8 cellular contexts compared by ENCODE assay signal in genomic region chr5:56050566-56051292, GRCh38. TPM values are rescaled to one million over a fixed set of nuclear protein-coding genes. Genes with fewer than 3 reads are reported as not detected.
DNase-seq lines count a peak whose midpoint lies in the region; ATAC-seq and TF ChIP-seq lines count a peak whose summit lies in the region.

No MANE protein-coding gene starts in this region.

- H3K27ac Mint-ChIP-seq in CD8-positive, alpha-beta T cell = peak overlapping the region; percentile 83

- POLR2A ChIA-PET in CD8-positive, alpha-beta T cell (lab: Charles Lee) = interaction anchor here (0.6 to 1.4 kb wide), 11 partner anchors 8 to 88 kb away, joined by 3 to 8 read pairs (median 4); partner anchors contain the start of gene IL6ST

- peaks cover 67% of the 10 kb centered on the region for H3K4me1 Mint-ChIP-seq in CD8-positive, alpha-beta T cell (ENCODE audit: low read depth)

- intact Hi-C loops in CD8-positive, alpha-beta T cell (cut with DNase I, micrococcal nuclease) = loop anchor here in 1 of 2 experiments (2.0 to 5.0 kb wide), 2 partner anchors 38 to 56 kb away; partner anchors contain the start of gene IL6ST
- intact Hi-C loops in mucosa of descending colon (cut with DNase I, micrococcal nuclease) = no loop called here

- no peak for DNase-seq in CD8-positive, alpha-beta T cell
- no peak for DNase-seq in HL-60 (ENCODE audit: low read depth in 1 of 2, low spot score in 1 of 2)
- DNase-seq in mucosa of descending colon = no peak
- DNase-seq in NCI-H774 (lab: John Stamatoyannopoulos, UW) = no peak
- DNase-seq in HuH-7 (ENCODE audit: low spot score) = no peak
- DNase-seq in glomerular visceral epithelial cell (ENCODE audit: extremely low spot score) = no peak

- H3K27me3 ChIP-seq in CD8-positive, alpha-beta T cell (ENCODE audit: insufficient read depth, low read length) = no peaks in the 10 kb centered on the region
- H3K27me3 ChIP-seq in HL-60 (ENCODE audit: insufficient read depth, poor library complexity, severe bottlenecking) = no peaks in the 10 kb centered on the region

- no peaks in the 10 kb centered on the region for H3K27me3 Mint-ChIP-seq in CD8-positive, alpha-beta T cell (ENCODE audit: low read depth)

- H3K27ac ChIP-seq in CD8-positive, alpha-beta T cell (ENCODE audit: low read depth, low read length) = peak overlapping the region; percentile 2
- peak overlapping the region; percentile 21; the same call in 1 of the 2 replicates for H3K27ac ChIP-seq in HL-60 (replicated peaks)
- peak overlapping the region; percentile 37 for H3K27ac ChIP-seq in angular gyrus (ENCODE audit: low read depth, low read length)

- CTCF ChIA-PET in CD8-positive, alpha-beta T cell (lab: Charles Lee) = interaction anchor here (0.7 to 2.1 kb wide), 5 partner anchors 9 to 150 kb away, joined by 3 to 5 read pairs (median 4); no protein-coding TSS in a partner anchor

- no peak for TF ChIP-seq CTCF in CD8-positive, alpha-beta T cell (IDR thresholded peaks at IDR 0.05)
- TF ChIP-seq CTCF in HL-60 (IDR thresholded peaks at IDR 0.05; ENCODE audit: insufficient read depth, low read length) (no peak), mucosa of descending colon (IDR thresholded peaks at IDR 0.05) (no peak)

- H3K9me3 Mint-ChIP-seq in CD8-positive, alpha-beta T cell = no peaks in the 10 kb centered on the region

- no peaks in the 10 kb centered on the region for H3K36me3 ChIP-seq in CD8-positive, alpha-beta T cell (ENCODE audit: insufficient read depth, low read length)
- H3K36me3 ChIP-seq in mucosa of descending colon (ENCODE audit: low read depth) = no peaks in the 10 kb centered on the region

- no peaks in the 10 kb centered on the region for H3K9me3 ChIP-seq in CD8-positive, alpha-beta T cell (ENCODE audit: low read length)
- H3K9me3 ChIP-seq in mucosa of descending colon = no peaks in the 10 kb centered on the region

- H3K4me3 ChIP-seq in CD8-positive, alpha-beta T cell (ENCODE audit: low read depth, low read length) = peak overlapping the region; percentile 11
- H3K4me3 ChIP-seq in HL-60 (replicated peaks; ENCODE audit: insufficient read depth, low read length) (no peak overlapping the region), mucosa of descending colon (no peak overlapping the region)

- peak overlapping the region; percentile 68 for H3K4me3 Mint-ChIP-seq in CD8-positive, alpha-beta T cell

- peak; percentile 52 for ATAC-seq in CD8-positive, alpha-beta T cell
- ATAC-seq in mucosa of descending colon (peak; percentile 16), HG02973 (IDR thresholded peaks at IDR 0.05; ENCODE audit: unreplicated experiment) (no peak)

- no peaks in the 10 kb centered on the region for H3K36me3 Mint-ChIP-seq in CD8-positive, alpha-beta T cell

- H3K4me1 ChIP-seq in CD8-positive, alpha-beta T cell (ENCODE audit: insufficient read depth, low read length) = peaks cover 67% of the 10 kb centered on the region
- no peaks in the 10 kb centered on the region for H3K4me1 ChIP-seq in mucosa of descending colon (ENCODE audit: low read depth)

RNA-seq across cellular contexts. Expression of gene IL6ST, which starts 56.0 kb away (rescaled TPM):
- total RNA-seq in CD8-positive, alpha-beta T cell = 100 to 1,000 TPM; 201 to 214 TPM
- 100 to 1,000 TPM in 2 of 3 donors, 10 to 100 TPM in 1; 78.0 to 209 (median 126) TPM for total RNA-seq in mucosa of descending colon
